Comparison of ENCODE assay signal across 10 cellular contexts in genomic region chr2:198375073-198375430, GRCh38.
"Had no signal": no experiment of that assay in that cellular context is flagged by ENCODE, and none has a peak within 500 bp of the region (broad histone marks: within the 10 kb centered on the region; RNA-seq: fewer than 3 reads in every experiment).

No MANE protein-coding gene starts in this region.

- H3K27me3 ChIP-seq: adrenal gland, left lung, thyroid gland had no signal

- H3K36me3 ChIP-seq: adrenal gland, breast epithelium, left lung, thyroid gland had no signal

- H3K4me3 Mint-ChIP-seq: mesothelial cell of epicardium, neural crest cell had no signal

- DNase-seq: activated gamma-delta T cell treated with Interleukin-2 at 50 U/mL for 16 hours; left lung; stimulated activated naive CD4-positive, alpha-beta T cell; thyroid gland had no signal

- H3K27ac Mint-ChIP-seq: activated naive CD4-positive, alpha-beta T cell treated with anti-CD3 and anti-CD28 coated beads, Interleukin-2, amount 50 U/mL, for 72 hours; mesothelial cell of epicardium had no signal

- ATAC-seq: activated naive CD4-positive, alpha-beta T cell treated with anti-CD3 and anti-CD28 coated beads, Interleukin-2, amount 50 U/mL, for 72 hours had no signal

- H3K4me1 Mint-ChIP-seq: mesothelial cell of epicardium, neural crest cell had no signal

- H3K9me3 Mint-ChIP-seq: activated naive CD4-positive, alpha-beta T cell treated with anti-CD3 and anti-CD28 coated beads, Interleukin-2, amount 50 U/mL, for 72 hours; mesothelial cell of epicardium; neural crest cell had no signal

- H3K4me1 ChIP-seq: adrenal gland, breast epithelium, left lung, thyroid gland had no signal

- H3K36me3 Mint-ChIP-seq: mesothelial cell of epicardium had no signal

- H3K27ac ChIP-seq: adrenal gland, breast epithelium, coronary artery, left lung, thyroid gland had no signal

- H3K4me3 ChIP-seq: adrenal gland, breast epithelium, coronary artery, left lung, thyroid gland had no signal

- H3K9me3 ChIP-seq: adrenal gland, breast epithelium, left lung, thyroid gland had no signal
